8 cellular contexts compared by ENCODE assay signal in genomic region chr16:23453338-23454052, GRCh38. TPM values are rescaled to one million over a fixed set of nuclear protein-coding genes. Genes with fewer than 3 reads are reported as not detected.
DNase-seq lines count a peak whose midpoint lies in the region; ATAC-seq and TF ChIP-seq lines count a peak whose summit lies in the region.

No MANE protein-coding gene starts in this region.

- no peaks in the 10 kb centered on the region for H3K27me3 Mint-ChIP-seq in T-cell

- in situ Hi-C loops in GM23248 (cut with MboI): no loop called here
- in situ Hi-C loops in ACHN (cut with HindIII; ENCODE audit: low pct_ligation_motif_present, low pct_unique_long_range_greater_than_20kb, low sequenced_read_pairs): no loop called here

- peak overlapping the region; percentile 90 to 99 (median 96) for H3K4me3 Mint-ChIP-seq in T-cell

- H3K79me2 ChIP-seq in GM23248 (ENCODE audit: insufficient read depth): peaks cover 54% of the 10 kb centered on the region

- peak overlapping the region; percentile 96 for H2AFZ ChIP-seq in GM23248

- POLR2A ChIA-PET in T-cell (lab: Charles Lee): no interaction called here

- ATAC-seq in T-cell (replicated peaks in 1 of 4) (no peak), heart right ventricle (peak in 3 of 8 donors; percentile 4 to 15 (median 7))

- H3K4me2 ChIP-seq in GM23248 (ENCODE audit: unreplicated experiment): peak overlapping the region; percentile 87

- WGBS in GM23248 (ENCODE audit: low coverage in 1 of 2, low lambda C conversion rate in 2 of 2, missing lambda C conversion rate in 2 of 2), 2 experiments: 50 to 56% methylated on average over 29 to 37 of the region's 37 CpGs
- WGBS in heart right ventricle, 2 donors: 52 to 54% methylated on average over 37 of the region's 37 CpGs

- H3K36me3 ChIP-seq in GM23248 (ENCODE audit: low read depth) (no peaks in the 10 kb centered on the region), heart right ventricle (peaks cover 0 to 26% (median 0%) of the 10 kb centered on the region in 9 donors), skeletal muscle tissue (ENCODE audit: control insufficient read depth in 3 of 3, insufficient read depth in 3 of 3, low read length in 3 of 3) (no peaks in the 10 kb centered on the region)

- H3K27me3 ChIP-seq in GM23248 (replicated peaks; ENCODE audit: insufficient read depth) (no peaks in the 10 kb centered on the region), heart right ventricle (no peaks in the 10 kb centered on the region), skeletal muscle tissue (ENCODE audit: control insufficient read depth in 3 of 3, insufficient read depth in 3 of 3, low read length in 3 of 3) (no peaks in the 10 kb centered on the region)

- no peaks in the 10 kb centered on the region for H3F3A ChIP-seq in GM23248 (ENCODE audit: insufficient read depth)

- H3K27ac ChIP-seq in GM23248 (peak overlapping the region; percentile 78), heart right ventricle (peak overlapping the region in 5 of 10 donors; percentile 55 to 91 (median 91)), skeletal muscle tissue (ENCODE audit: low read depth, low read length) (no peak overlapping the region)

- H3K4me3 ChIP-seq in GM23248 (peak overlapping the region; percentile 97), heart right ventricle (peak overlapping the region; percentile 77 to 100 (median 84)), skeletal muscle tissue (ENCODE audit: low read length in 3 of 3) (peak overlapping the region; percentile 96 to 100 (median 98))

- H3K4me1 ChIP-seq in GM23248 (ENCODE audit: insufficient read depth) (peaks cover 10% of the 10 kb centered on the region), heart right ventricle (peaks cover 0 to 42% (median 19%) of the 10 kb centered on the region in 9 donors), skeletal muscle tissue (ENCODE audit: control insufficient read depth in 3 of 3, insufficient read depth in 3 of 3, low read length in 3 of 3) (peaks cover 5 to 17% (median 12%) of the 10 kb centered on the region in 3 donors)

- H3K4me1 Mint-ChIP-seq in T-cell: peaks cover 30 to 39% (median 31%) of the 10 kb centered on the region in 3 donors

- TF ChIP-seq CTCF in heart right ventricle (IDR thresholded peaks at IDR 0.05): no peak

- H3K9me3 ChIP-seq in GM23248 (ENCODE audit: low read depth) (no peaks in the 10 kb centered on the region), heart right ventricle (no peaks in the 10 kb centered on the region), skeletal muscle tissue (ENCODE audit: control insufficient read depth in 3 of 3, low read length in 3 of 3) (no peaks in the 10 kb centered on the region)

- DNase-seq in GM23248 (no peak), T-cell (no peak), heart right ventricle (no peak), H4 (ENCODE audit: low spot score) (no peak), ACHN (no peak), dermis blood vessel endothelial cell (no peak), occipital lobe (lab: John Stamatoyannopoulos, UW) (no peak)

- H3K9me3 Mint-ChIP-seq in T-cell: no peaks in the 10 kb centered on the region

- H4K20me1 ChIP-seq in GM23248 (ENCODE audit: insufficient read depth): no peaks in the 10 kb centered on the region

- peak overlapping the region; percentile 70 to 90 for H3K27ac Mint-ChIP-seq in T-cell

- intact Hi-C loops in heart right ventricle (cut with DNase I): loop anchor here in 3 of 10 donors (5.0 to 10.0 kb wide), 2 partner anchors 51 to 54 kb away; no protein-coding TSS in a partner anchor

- H3K9ac ChIP-seq in GM23248 (peak overlapping the region; percentile 92), skeletal muscle tissue (ENCODE audit: low read depth in 1 of 3, low read length in 3 of 3) (peak overlapping the region; percentile 93 to 96 (median 93))

- no peaks in the 10 kb centered on the region for H3K9me2 ChIP-seq in GM23248 (ENCODE audit: insufficient read depth)

- CTCF ChIA-PET in T-cell (lab: Charles Lee): interaction anchor here (1.7 to 2.4 kb wide), 2 partner anchors 19 to 20 kb away, joined by 5 to 13 read pairs; no protein-coding TSS in a partner anchor

- no peaks in the 10 kb centered on the region for H3K36me3 Mint-ChIP-seq in T-cell

RNA-seq across cellular contexts. Expression of gene COG7, which starts 0.5 kb away (rescaled TPM):
- total RNA-seq in GM23248 (2014; rRNA removed; shearing (Covaris generic)): 15.6 and 16.3 TPM in 2 replicates
- 13.5 and 14.6 TPM in 2 replicates for polyA plus RNA-seq in GM23248 (2016; fragmentation: Nextera tagmentation; extraction: Ambion mirVana)
- 10 to 100 TPM; 15.8 to 23.2 (median 22.4) TPM for total RNA-seq in T-cell
- total RNA-seq in heart right ventricle: 10 to 100 TPM; 10.9 to 15.5 (median 12.9) TPM
- polyA plus RNA-seq in heart right ventricle: 10 to 100 TPM; 12.0 to 28.1 TPM
- total RNA-seq in skeletal muscle tissue: 12.5 TPM
- total RNA-seq in H4 (2014; rRNA removed; shearing (Covaris generic)): 12.9 and 14.8 TPM in 2 replicates
- total RNA-seq in dermis blood vessel endothelial cell: 13.4 and 16.5 TPM in 2 replicates
- 16.7 TPM for total RNA-seq in occipital lobe

RNA-seq across cellular contexts. Expression of gene GGA2, which starts 56.8 kb away (rescaled TPM):
- 9.6 and 13.0 TPM in 2 replicates for total RNA-seq in GM23248 (2014; rRNA removed; shearing (Covaris generic))
- polyA plus RNA-seq in GM23248 (2016; fragmentation: Nextera tagmentation; extraction: Ambion mirVana): 16.0 and 17.7 TPM in 2 replicates
- 100 to 1,000 TPM in 2 of 5 donors, 10 to 100 TPM in 3; 84.0 to 146 (median 99.6) TPM for total RNA-seq in T-cell
- 10 to 100 TPM; 32.6 to 52.9 (median 40.6) TPM for total RNA-seq in heart right ventricle
- 10 to 100 TPM; 12.2 to 21.7 TPM for polyA plus RNA-seq in heart right ventricle
- total RNA-seq in skeletal muscle tissue: 31.8 TPM
- total RNA-seq in H4 (2014; rRNA removed; shearing (Covaris generic)): 25.0 and 28.8 TPM in 2 replicates
- 32.1 and 41.4 TPM in 2 replicates for total RNA-seq in dermis blood vessel endothelial cell
- total RNA-seq in occipital lobe: 27.8 TPM
